Comparison of ENCODE assay signal across 1 cellular context in genomic region chr12:9122166-9122609, GRCh38.
TF ChIP-seq lines count a peak whose summit lies in the region.

No MANE protein-coding gene starts in this region.

TF ChIP-seq in HepG2, 621 proteins besides CTCF, POLR2A, EP300 and RAD21 (continued from another document and continues in another):
- TF ChIP-seq HNRNPK (IDR thresholded peaks at IDR 0.05; ENCODE audit: low read depth, low read length, poor library complexity, severe bottlenecking) (no peak), HHEX (CRISPR knock-in tag; IDR thresholded peaks at IDR 0.05) (peak; percentile 92), PPARG (CRISPR knock-in tag; conservative IDR thresholded peaks at IDR 0.05) (peak; percentile 95), PATZ1 (CRISPR knock-in tag; IDR thresholded peaks at IDR 0.05) (peak; percentile 84), SIX4 (CRISPR knock-in tag; IDR thresholded peaks at IDR 0.05) (peak; percentile 85), ZNF776 (CRISPR knock-in tag; IDR thresholded peaks at IDR 0.05) (no peak), GLI4 (CRISPR knock-in tag; IDR thresholded peaks at IDR 0.05; ENCODE audit: borderline replicate concordance) (no peak), TEF (CRISPR knock-in tag; IDR thresholded peaks at IDR 0.05) (no peak), LBX2 (CRISPR knock-in tag; IDR thresholded peaks at IDR 0.05; ENCODE audit: borderline replicate concordance) (no peak), NFKBIZ (CRISPR knock-in tag; IDR thresholded peaks at IDR 0.05) (0 out of 2 replicates have a peak, but pooled peaks have one; percentile 87), HDAC2 (CRISPR knock-in tag; IDR thresholded peaks at IDR 0.05) (peak; percentile 77), ATAD3A (CRISPR knock-in tag; IDR thresholded peaks at IDR 0.05) (no peak), ZBED4 (CRISPR knock-in tag; IDR thresholded peaks at IDR 0.05; ENCODE audit: borderline replicate concordance) (peak; percentile 49; the same call in 1 of the 2 replicates), ZNF281 (CRISPR knock-in tag; IDR thresholded peaks at IDR 0.05; ENCODE audit: borderline replicate concordance) (peak; percentile 90; the same call in 1 of the 2 replicates), ZBTB43 (CRISPR knock-in tag; conservative IDR thresholded peaks at IDR 0.05) (peak; percentile 86), ETS1 (CRISPR knock-in tag; IDR thresholded peaks at IDR 0.05) (no peak), MAFF (IDR thresholded peaks at IDR 0.05; ENCODE audit: low read depth, low read length) (no peak), HOMEZ (CRISPR knock-in tag; IDR thresholded peaks at IDR 0.05; ENCODE audit: low read depth) (peak; percentile 34; the same call in 1 of the 2 replicates), SAP130 (CRISPR knock-in tag; IDR thresholded peaks at IDR 0.05; ENCODE audit: low read depth) (peak; percentile 80), BHLHE40 (IDR thresholded peaks at IDR 0.05; ENCODE audit: low read length) (0 out of 2 replicates have a peak, but pooled peaks have one; percentile 20), SP4 (CRISPR knock-in tag; IDR thresholded peaks at IDR 0.05) (no peak), HDAC1 (CRISPR knock-in tag; IDR thresholded peaks at IDR 0.05) (peak; percentile 81), ZNF879 (CRISPR knock-in tag; IDR thresholded peaks at IDR 0.05) (no peak), ZBTB37 (CRISPR knock-in tag; IDR thresholded peaks at IDR 0.05) (no peak), TCF7 (IDR thresholded peaks at IDR 0.05; ENCODE audit: low read depth) (peak; percentile 99), BORCS8-MEF2B (CRISPR knock-in tag; IDR thresholded peaks at IDR 0.05) (no peak), SKI (IDR thresholded peaks at IDR 0.05; ENCODE audit: partially characterized antibody) (peak; percentile 44), CSRNP2 (CRISPR knock-in tag; conservative IDR thresholded peaks at IDR 0.05; ENCODE audit: low read depth) (no peak), ASH2L (IDR thresholded peaks at IDR 0.05; ENCODE audit: insufficient read length, low read depth, low read length) (peak; percentile 89), ZMYM4 (CRISPR knock-in tag; IDR thresholded peaks at IDR 0.05) (no peak; the same call in 1 of the 2 replicates), XRCC5 (optimal IDR thresholded peaks at IDR 0.05; ENCODE audit: low read length) (no peak), ZNF343 (CRISPR knock-in tag; IDR thresholded peaks at IDR 0.05) (no peak), KAT8 (CRISPR knock-in tag; IDR thresholded peaks at IDR 0.05) (peak; percentile 62), ZNF530 (CRISPR knock-in tag; IDR thresholded peaks at IDR 0.05; ENCODE audit: low read depth) (no peak), WIZ (CRISPR knock-in tag; IDR thresholded peaks at IDR 0.05) (no peak), MIXL1 (CRISPR knock-in tag; IDR thresholded peaks at IDR 0.05) (peak; percentile 95), RNF2 (conservative IDR thresholded peaks at IDR 0.05; ENCODE audit: low read depth) (no peak), TRIM22 (IDR thresholded peaks at IDR 0.05) (no peak), MIER2 (CRISPR knock-in tag; IDR thresholded peaks at IDR 0.05) (no peak), MYPOP (CRISPR knock-in tag; IDR thresholded peaks at IDR 0.05) (peak; percentile 47; the same call in 1 of the 2 replicates), DNMT3B (CRISPR knock-in tag; conservative IDR thresholded peaks at IDR 0.05) (peak; percentile 97), HOXA5 (CRISPR knock-in tag; IDR thresholded peaks at IDR 0.05) (peak; percentile 76; the same call in 1 of the 2 replicates), GTF3A (CRISPR knock-in tag; conservative IDR thresholded peaks at IDR 0.05) (no peak), ZNF232 (CRISPR knock-in tag; IDR thresholded peaks at IDR 0.05; ENCODE audit: borderline replicate concordance) (no peak), SMAD3 (CRISPR knock-in tag; IDR thresholded peaks at IDR 0.05) (peak; percentile 78)
